In the genomic region with DNA sequence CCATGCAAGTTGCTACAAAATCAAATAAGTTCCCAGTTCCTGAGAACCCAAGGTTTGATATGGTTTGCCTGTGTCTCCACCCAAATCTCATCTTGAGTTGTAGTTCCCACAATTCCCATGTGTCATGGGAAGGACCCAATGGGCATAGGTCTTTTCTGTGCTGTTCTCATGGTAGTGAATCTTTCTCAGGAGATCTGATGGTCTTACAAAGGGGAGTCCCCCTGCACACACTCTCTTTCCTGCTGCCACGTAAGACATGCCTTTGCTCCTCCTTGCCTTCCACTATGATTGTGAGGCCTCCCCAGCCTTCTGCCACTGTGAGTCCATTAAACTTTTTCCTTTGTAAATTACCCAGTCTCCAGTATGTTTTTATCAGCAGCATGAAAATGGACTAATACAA, we compare ENCODE assay signal across 1 cellular context.
TF ChIP-seq lines count a peak whose summit lies in the region.

No MANE protein-coding gene starts in this region.

TF ChIP-seq in HepG2, 621 proteins besides CTCF, POLR2A, EP300 and RAD21 (continued from another document):
- no peak for TF ChIP-seq ZNF737 (CRISPR knock-in tag; IDR thresholded peaks at IDR 0.05; ENCODE audit: borderline replicate concordance)
TF ChIP-seq in HepG2: peak in this region for 0.
